25 cellular contexts compared by ENCODE assay signal in the genomic region with DNA sequence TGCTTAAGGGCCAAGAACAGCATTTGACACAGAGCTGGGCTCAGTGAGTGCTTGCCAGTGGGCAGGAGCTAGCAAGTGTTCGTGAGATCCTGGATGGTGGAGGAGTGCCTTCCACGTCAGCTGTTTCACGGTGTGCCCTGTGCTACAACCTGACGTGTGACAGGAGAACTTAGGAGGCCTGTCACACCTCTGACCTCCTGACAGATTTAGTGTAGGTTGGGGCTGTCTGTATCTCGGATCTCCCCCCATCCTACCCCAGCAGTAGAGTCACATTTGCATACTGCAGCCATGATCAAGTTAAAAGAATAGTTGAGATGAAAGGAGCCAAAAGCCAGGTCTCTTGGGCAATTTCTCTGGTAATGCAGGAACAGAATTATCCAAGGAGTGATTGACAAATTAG.
A peak's percentile ranks its signal among the peaks of the same experiment; 100 is the strongest.
DNase-seq lines count a peak whose midpoint lies in the region; ATAC-seq, FAIRE-seq and TF ChIP-seq lines count a peak whose summit lies in the region.
"Had no signal": no experiment of that assay in that cellular context is flagged by ENCODE, and none has a peak within 500 bp of the region (broad histone marks: within the 10 kb centered on the region; RNA-seq: fewer than 3 reads in every experiment).

No MANE protein-coding gene starts in this region.

- no peaks in the 10 kb centered on the region for H4K20me1 ChIP-seq in neural cell (ENCODE audit: insufficient read depth)
- H4K20me1 ChIP-seq: BLaER1 treated with 17β-estradiol and CSF1 and Interleukin-3, amounts not matched to agents 10 nM and 100 nM had no signal

- peaks cover 3% of the 10 kb centered on the region for H3F3A ChIP-seq in neural cell (ENCODE audit: insufficient read depth, low read length, poor library complexity, severe bottlenecking)

- TF ChIP-seq POLR2A in esophagus muscularis mucosa (IDR thresholded peaks at IDR 0.05; ENCODE audit: low read depth), result no peak

- POLR2A ChIA-PET in CD4-positive, alpha-beta memory T cell (lab: Charles Lee; ENCODE audit: partially characterized antibody), result no interaction called here

- no peak overlapping the region for H3K27ac Mint-ChIP-seq in CD4-positive, alpha-beta memory T cell
- H3K27ac Mint-ChIP-seq: CD14-positive monocyte; CD4-positive, alpha-beta T cell; HFFc6 had no signal

- FAIRE-seq in HTR-8/SVneo (lab: Jason Lieb, UNC), result peak; percentile 85
- FAIRE-seq: A549, GM12891, GM18507, H54 had no signal

- no peaks in the 10 kb centered on the region for H3K4me1 Mint-ChIP-seq in CD4-positive, alpha-beta memory T cell
- H3K4me1 Mint-ChIP-seq: CD14-positive monocyte had no signal

- CTCF ChIA-PET in CD4-positive, alpha-beta memory T cell (lab: Charles Lee; ENCODE audit: partially characterized antibody), result no interaction called here

- WGBS in esophagus muscularis mucosa, result 35% methylated on average over 5 of the region's 5 CpGs

- DNase-seq in HTR-8/SVneo (ENCODE audit: insufficient read length, low spot score), result no peak
- peak; percentile 60 for DNase-seq in esophagus muscularis mucosa (ENCODE audit: extremely low spot score)
- no peak for DNase-seq in foreskin melanocyte
- DNase-seq in CD4-positive, alpha-beta memory T cell, result no peak
- no peak for DNase-seq in mucosa of descending colon
- DNase-seq: 8988T; ACHN; AML-193; BE2C; Calu3; CD4-positive, alpha-beta T cell; COR-L47; DMS53; DMS79 treated with DMSO at 0.1 percent for 48 hours; GF-D8; GOT3; HFFc6 had no signal

- H3K9me3 Mint-ChIP-seq in CD4-positive, alpha-beta memory T cell, result peaks cover 0 to 7% (median 0%) of the 10 kb centered on the region in 8 donors

- peaks cover 0 to 1% of the 10 kb centered on the region in 2 donors for H3K27me3 Mint-ChIP-seq in CD4-positive, alpha-beta memory T cell

- H3K36me3 ChIP-seq in esophagus muscularis mucosa, result no peaks in the 10 kb centered on the region
- H3K36me3 ChIP-seq in neural cell (ENCODE audit: insufficient read depth, low read length), result no peaks in the 10 kb centered on the region
- no peaks in the 10 kb centered on the region for H3K36me3 ChIP-seq in CD4-positive, alpha-beta memory T cell (ENCODE audit: insufficient read depth, low read length)
- H3K36me3 ChIP-seq in mucosa of descending colon (ENCODE audit: low read depth), result no peaks in the 10 kb centered on the region
- H3K36me3 ChIP-seq: BE2C; BLaER1 treated with 17β-estradiol and CSF1 and Interleukin-3, amounts not matched to agents 10 nM and 100 nM; HAP-1 had no signal

- H3K79me2 ChIP-seq in neural cell (replicated peaks; ENCODE audit: insufficient read depth, low read length), result no peaks in the 10 kb centered on the region

- no peak overlapping the region for H3K4me3 Mint-ChIP-seq in CD4-positive, alpha-beta memory T cell
- H3K4me3 Mint-ChIP-seq: CD14-positive monocyte; CD4-positive, alpha-beta T cell; HFFc6 had no signal

- H3K36me3 Mint-ChIP-seq in CD4-positive, alpha-beta memory T cell, result no peaks in the 10 kb centered on the region
- H3K36me3 Mint-ChIP-seq: CD14-positive monocyte had no signal

- ATAC-seq in mucosa of descending colon, result no peak
- ATAC-seq: A549 had no signal

- H3K4me2 ChIP-seq in neural cell (ENCODE audit: low read length), result peak overlapping the region; percentile 8
- H3K4me2 ChIP-seq: A549; BLaER1 treated with 17β-estradiol and CSF1 and Interleukin-3, amounts not matched to agents 10 nM and 100 nM had no signal

- TF ChIP-seq EP300 in esophagus muscularis mucosa (IDR thresholded peaks at IDR 0.05), result no peak
- peak; percentile 90 for TF ChIP-seq EP300 in neural cell (conservative IDR thresholded peaks at IDR 0.05; ENCODE audit: poor library complexity, severe bottlenecking)

- no peaks in the 10 kb centered on the region for H3K9me3 ChIP-seq in esophagus muscularis mucosa
- no peaks in the 10 kb centered on the region for H3K9me3 ChIP-seq in neural cell (ENCODE audit: low read length)
- H3K9me3 ChIP-seq in CD4-positive, alpha-beta memory T cell (ENCODE audit: control insufficient read depth in 1 of 2, low read length in 2 of 2), result no peaks in the 10 kb centered on the region
- no peaks in the 10 kb centered on the region for H3K9me3 ChIP-seq in mucosa of descending colon
- H3K9me3 ChIP-seq: A549, BE2C, HAP-1 had no signal

- no peak overlapping the region for H2AFZ ChIP-seq in neural cell (ENCODE audit: low read depth, low read length)

- TF ChIP-seq RAD21 in neural cell (conservative IDR thresholded peaks at IDR 0.05), result peak; percentile 30

- intact Hi-C loops in esophagus muscularis mucosa (cut with DNase I) (no loop called here), mucosa of descending colon (cut with DNase I, micrococcal nuclease) (no loop called here)
- intact Hi-C loops in CD4-positive, alpha-beta memory T cell (cut with micrococcal nuclease), result no loop called here

- H3K27me3 ChIP-seq in esophagus muscularis mucosa (no peaks in the 10 kb centered on the region), neural cell (ENCODE audit: insufficient read depth, low read depth, low read length) (no peaks in the 10 kb centered on the region)
- no peaks in the 10 kb centered on the region for H3K27me3 ChIP-seq in CD4-positive, alpha-beta memory T cell (ENCODE audit: insufficient read depth, low read length)
- H3K27me3 ChIP-seq: BE2C; BLaER1 treated with 17β-estradiol and CSF1 and Interleukin-3, amounts not matched to agents 10 nM and 100 nM had no signal

- no peaks in the 10 kb centered on the region for H3K4me1 ChIP-seq in esophagus muscularis mucosa
- H3K4me1 ChIP-seq in CD4-positive, alpha-beta memory T cell (ENCODE audit: insufficient read depth, low read length), result no peaks in the 10 kb centered on the region
- H3K4me1 ChIP-seq in mucosa of descending colon (ENCODE audit: low read depth), result no peaks in the 10 kb centered on the region
- H3K4me1 ChIP-seq: A549; BE2C; BLaER1 treated with 17β-estradiol and CSF1 and Interleukin-3, amounts not matched to agents 10 nM and 100 nM; HAP-1 had no signal

- TF ChIP-seq CTCF in esophagus muscularis mucosa (IDR thresholded peaks at IDR 0.05) (no peak), neural cell (IDR thresholded peaks at IDR 0.05; ENCODE audit: poor library complexity, severe bottlenecking) (no peak), mucosa of descending colon (IDR thresholded peaks at IDR 0.05) (no peak)

- peak overlapping the region; percentile 45 for H3K9ac ChIP-seq in neural cell (ENCODE audit: low read length)
- H3K9ac ChIP-seq: BLaER1 treated with 17β-estradiol and CSF1 and Interleukin-3, amounts not matched to agents 10 nM and 100 nM had no signal

- H3K4me3 ChIP-seq in esophagus muscularis mucosa, result no peak overlapping the region
- peak overlapping the region; percentile 46 for H3K4me3 ChIP-seq in neural cell (ENCODE audit: low read length)
- H3K4me3 ChIP-seq in CD4-positive, alpha-beta memory T cell (ENCODE audit: low read length in 2 of 2), result no peak overlapping the region
- H3K4me3 ChIP-seq in mucosa of descending colon, result no peak overlapping the region
- H3K4me3 ChIP-seq: A549; BLaER1 treated with 17β-estradiol and CSF1 and Interleukin-3, amounts not matched to agents 10 nM and 100 nM; HAP-1 had no signal

- H3K27ac ChIP-seq in esophagus muscularis mucosa (replicated peaks in 1 of 4), result no peak overlapping the region
- peak overlapping the region; percentile 83 for H3K27ac ChIP-seq in neural cell (ENCODE audit: low read length)
- no peak overlapping the region for H3K27ac ChIP-seq in CD4-positive, alpha-beta memory T cell (ENCODE audit: low read depth, low read length)
- H3K27ac ChIP-seq: A549; BLaER1 treated with 17β-estradiol and CSF1 and Interleukin-3, amounts not matched to agents 10 nM and 100 nM had no signal

- H3K9me2 ChIP-seq in neural cell (ENCODE audit: insufficient read depth, low read length), result no peaks in the 10 kb centered on the region

TF ChIP-seq in neural cell, 6 proteins besides CTCF, POLR2A, EP300 and RAD21:
- TF ChIP-seq POLR2AphosphoS5 (IDR thresholded peaks at IDR 0.05), result peak; percentile 56
- TF ChIP-seq, protein P1, sequence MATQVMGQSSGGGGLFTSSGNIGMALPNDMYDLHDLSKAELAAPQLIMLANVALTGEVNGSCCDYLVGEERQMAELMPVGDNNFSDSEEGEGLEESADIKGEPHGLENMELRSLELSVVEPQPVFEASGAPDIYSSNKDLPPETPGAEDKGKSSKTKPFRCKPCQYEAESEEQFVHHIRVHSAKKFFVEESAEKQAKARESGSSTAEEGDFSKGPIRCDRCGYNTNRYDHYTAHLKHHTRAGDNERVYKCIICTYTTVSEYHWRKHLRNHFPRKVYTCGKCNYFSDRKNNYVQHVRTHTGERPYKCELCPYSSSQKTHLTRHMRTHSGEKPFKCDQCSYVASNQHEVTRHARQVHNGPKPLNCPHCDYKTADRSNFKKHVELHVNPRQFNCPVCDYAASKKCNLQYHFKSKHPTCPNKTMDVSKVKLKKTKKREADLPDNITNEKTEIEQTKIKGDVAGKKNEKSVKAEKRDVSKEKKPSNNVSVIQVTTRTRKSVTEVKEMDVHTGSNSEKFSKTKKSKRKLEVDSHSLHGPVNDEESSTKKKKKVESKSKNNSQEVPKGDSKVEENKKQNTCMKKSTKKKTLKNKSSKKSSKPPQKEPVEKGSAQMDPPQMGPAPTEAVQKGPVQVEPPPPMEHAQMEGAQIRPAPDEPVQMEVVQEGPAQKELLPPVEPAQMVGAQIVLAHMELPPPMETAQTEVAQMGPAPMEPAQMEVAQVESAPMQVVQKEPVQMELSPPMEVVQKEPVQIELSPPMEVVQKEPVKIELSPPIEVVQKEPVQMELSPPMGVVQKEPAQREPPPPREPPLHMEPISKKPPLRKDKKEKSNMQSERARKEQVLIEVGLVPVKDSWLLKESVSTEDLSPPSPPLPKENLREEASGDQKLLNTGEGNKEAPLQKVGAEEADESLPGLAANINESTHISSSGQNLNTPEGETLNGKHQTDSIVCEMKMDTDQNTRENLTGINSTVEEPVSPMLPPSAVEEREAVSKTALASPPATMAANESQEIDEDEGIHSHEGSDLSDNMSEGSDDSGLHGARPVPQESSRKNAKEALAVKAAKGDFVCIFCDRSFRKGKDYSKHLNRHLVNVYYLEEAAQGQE (IDR thresholded peaks at IDR 0.05; ENCODE audit: borderline replicate concordance), result no peak
TF ChIP-seq in neural cell: peak in this region for 1.
